ENCODE assay signal across 2 cellular contexts in the genomic region with DNA sequence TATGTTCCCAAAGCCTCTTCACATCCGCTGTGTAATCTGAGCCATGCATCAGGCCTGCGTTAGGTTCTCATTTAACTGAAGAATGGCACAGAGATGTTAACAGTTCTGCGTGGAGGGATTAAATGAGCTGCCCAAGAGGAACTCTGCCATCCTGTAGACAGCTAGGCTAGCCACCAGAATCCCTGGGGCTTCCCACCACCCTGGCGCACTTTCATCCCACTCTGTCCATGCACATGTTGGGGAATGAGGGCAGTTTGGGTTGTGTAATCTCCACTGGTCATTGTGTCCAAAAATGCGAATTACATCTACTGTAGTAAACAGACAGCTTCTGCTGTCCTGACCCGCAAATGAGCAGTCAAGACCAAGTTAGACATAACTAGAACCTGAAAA.
TF ChIP-seq lines count a peak whose summit lies in the region.

No MANE protein-coding gene starts in this region.

TF ChIP-seq in HepG2, 621 proteins besides CTCF, POLR2A, EP300 and RAD21 (continues in another document):
- TF ChIP-seq FUBP1 (CRISPR knock-in tag; IDR thresholded peaks at IDR 0.05; ENCODE audit: borderline replicate concordance) = 0 out of 2 replicates have a peak, but pooled peaks have one; percentile 12
- TF ChIP-seq, protein P1, sequence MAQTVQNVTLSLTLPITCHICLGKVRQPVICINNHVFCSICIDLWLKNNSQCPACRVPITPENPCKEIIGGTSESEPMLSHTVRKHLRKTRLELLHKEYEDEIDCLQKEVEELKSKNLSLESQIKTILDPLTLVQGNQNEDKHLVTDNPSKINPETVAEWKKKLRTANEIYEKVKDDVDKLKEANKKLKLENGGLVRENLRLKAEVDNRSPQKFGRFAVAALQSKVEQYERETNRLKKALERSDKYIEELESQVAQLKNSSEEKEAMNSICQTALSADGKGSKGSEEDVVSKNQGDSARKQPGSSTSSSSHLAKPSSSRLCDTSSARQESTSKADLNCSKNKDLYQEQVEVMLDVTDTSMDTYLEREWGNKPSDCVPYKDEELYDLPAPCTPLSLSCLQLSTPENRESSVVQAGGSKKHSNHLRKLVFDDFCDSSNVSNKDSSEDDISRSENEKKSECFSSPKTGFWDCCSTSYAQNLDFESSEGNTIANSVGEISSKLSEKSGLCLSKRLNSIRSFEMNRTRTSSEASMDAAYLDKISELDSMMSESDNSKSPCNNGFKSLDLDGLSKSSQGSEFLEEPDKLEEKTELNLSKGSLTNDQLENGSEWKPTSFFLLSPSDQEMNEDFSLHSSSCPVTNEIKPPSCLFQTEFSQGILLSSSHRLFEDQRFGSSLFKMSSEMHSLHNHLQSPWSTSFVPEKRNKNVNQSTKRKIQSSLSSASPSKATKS (CRISPR knock-in tag; IDR thresholded peaks at IDR 0.05) = no peak
- peak; percentile 28; the same call in 1 of the 2 replicates for TF ChIP-seq SIX1 (CRISPR knock-in tag; IDR thresholded peaks at IDR 0.05; ENCODE audit: borderline replicate concordance)
- TF ChIP-seq THAP8 (CRISPR knock-in tag; IDR thresholded peaks at IDR 0.05; ENCODE audit: borderline replicate concordance) = 0 out of 2 replicates have a peak, but pooled peaks have one; percentile 55
- TF ChIP-seq ZNF839 (CRISPR knock-in tag; IDR thresholded peaks at IDR 0.05; ENCODE audit: borderline replicate concordance) = no peak
- TF ChIP-seq ZNF296 (CRISPR knock-in tag; conservative IDR thresholded peaks at IDR 0.05) = 0 out of 2 replicates have a peak, but pooled peaks have one; percentile 56
- TF ChIP-seq ZFP41 (CRISPR knock-in tag; IDR thresholded peaks at IDR 0.05; ENCODE audit: borderline replicate concordance) = no peak
- TF ChIP-seq CEBPG (CRISPR knock-in tag; IDR thresholded peaks at IDR 0.05) = peak; percentile 34; the same call in 1 of the 2 replicates
- TF ChIP-seq, protein P2, sequence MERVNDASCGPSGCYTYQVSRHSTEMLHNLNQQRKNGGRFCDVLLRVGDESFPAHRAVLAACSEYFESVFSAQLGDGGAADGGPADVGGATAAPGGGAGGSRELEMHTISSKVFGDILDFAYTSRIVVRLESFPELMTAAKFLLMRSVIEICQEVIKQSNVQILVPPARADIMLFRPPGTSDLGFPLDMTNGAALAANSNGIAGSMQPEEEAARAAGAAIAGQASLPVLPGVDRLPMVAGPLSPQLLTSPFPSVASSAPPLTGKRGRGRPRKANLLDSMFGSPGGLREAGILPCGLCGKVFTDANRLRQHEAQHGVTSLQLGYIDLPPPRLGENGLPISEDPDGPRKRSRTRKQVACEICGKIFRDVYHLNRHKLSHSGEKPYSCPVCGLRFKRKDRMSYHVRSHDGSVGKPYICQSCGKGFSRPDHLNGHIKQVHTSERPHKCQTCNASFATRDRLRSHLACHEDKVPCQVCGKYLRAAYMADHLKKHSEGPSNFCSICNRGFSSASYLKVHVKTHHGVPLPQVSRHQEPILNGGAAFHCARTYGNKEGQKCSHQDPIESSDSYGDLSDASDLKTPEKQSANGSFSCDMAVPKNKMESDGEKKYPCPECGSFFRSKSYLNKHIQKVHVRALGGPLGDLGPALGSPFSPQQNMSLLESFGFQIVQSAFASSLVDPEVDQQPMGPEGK (CRISPR knock-in tag; IDR thresholded peaks at IDR 0.05) = peak; percentile 47; the same call in 1 of the 2 replicates
- peak; percentile 33; the same call in 1 of the 2 replicates for TF ChIP-seq ZNF572 (CRISPR knock-in tag; IDR thresholded peaks at IDR 0.05)
- TF ChIP-seq ZNF768 (CRISPR knock-in tag; IDR thresholded peaks at IDR 0.05) = peak; percentile 58; the same call in 1 of the 2 replicates
- peak; percentile 94; the same call in 1 of the 2 replicates for TF ChIP-seq ZBTB38 (CRISPR knock-in tag; IDR thresholded peaks at IDR 0.05)
- TF ChIP-seq PHF20 (CRISPR knock-in tag; IDR thresholded peaks at IDR 0.05) = 0 out of 2 replicates have a peak, but pooled peaks have one; percentile 18
- TF ChIP-seq, protein P3, sequence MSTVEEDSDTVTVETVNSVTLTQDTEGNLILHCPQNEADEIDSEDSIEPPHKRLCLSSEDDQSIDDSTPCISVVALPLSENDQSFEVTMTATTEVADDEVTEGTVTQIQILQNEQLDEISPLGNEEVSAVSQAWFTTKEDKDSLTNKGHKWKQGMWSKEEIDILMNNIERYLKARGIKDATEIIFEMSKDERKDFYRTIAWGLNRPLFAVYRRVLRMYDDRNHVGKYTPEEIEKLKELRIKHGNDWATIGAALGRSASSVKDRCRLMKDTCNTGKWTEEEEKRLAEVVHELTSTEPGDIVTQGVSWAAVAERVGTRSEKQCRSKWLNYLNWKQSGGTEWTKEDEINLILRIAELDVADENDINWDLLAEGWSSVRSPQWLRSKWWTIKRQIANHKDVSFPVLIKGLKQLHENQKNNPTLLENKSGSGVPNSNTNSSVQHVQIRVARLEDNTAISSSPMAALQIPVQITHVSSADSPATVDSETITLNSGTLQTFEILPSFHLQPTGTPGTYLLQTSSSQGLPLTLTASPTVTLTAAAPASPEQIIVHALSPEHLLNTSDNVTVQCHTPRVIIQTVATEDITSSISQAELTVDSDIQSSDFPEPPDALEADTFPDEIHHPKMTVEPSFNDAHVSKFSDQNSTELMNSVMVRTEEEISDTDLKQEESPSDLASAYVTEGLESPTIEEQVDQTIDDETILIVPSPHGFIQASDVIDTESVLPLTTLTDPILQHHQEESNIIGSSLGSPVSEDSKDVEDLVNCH (CRISPR knock-in tag; IDR thresholded peaks at IDR 0.05) = no peak
- TF ChIP-seq ZNF644 (CRISPR knock-in tag; IDR thresholded peaks at IDR 0.05; ENCODE audit: low read depth) = peak; percentile 25; the same call in 1 of the 2 replicates
- peak; percentile 10; the same call in 1 of the 2 replicates for TF ChIP-seq ZMYM2 (CRISPR knock-in tag; IDR thresholded peaks at IDR 0.05)
- 0 out of 2 replicates have a peak, but pooled peaks have one; percentile 17 for TF ChIP-seq ZNF451 (CRISPR knock-in tag; IDR thresholded peaks at IDR 0.05)
- TF ChIP-seq TEAD3 (CRISPR knock-in tag; optimal IDR thresholded peaks at IDR 0.05; ENCODE audit: borderline replicate concordance) = peak; percentile 62

TF ChIP-seq in WTC11, 78 proteins besides CTCF, POLR2A, EP300 and RAD21:
- TF ChIP-seq USF1 (CRISPR knock-in tag; IDR thresholded peaks at IDR 0.05) (no peak), OVOL2 (CRISPR knock-in tag; IDR thresholded peaks at IDR 0.05; ENCODE audit: borderline replicate concordance) (no peak), JUN (CRISPR knock-in tag; IDR thresholded peaks at IDR 0.05) (no peak), PREB (CRISPR knock-in tag; IDR thresholded peaks at IDR 0.05; ENCODE audit: borderline replicate concordance) (no peak), ELF4 (CRISPR knock-in tag; IDR thresholded peaks at IDR 0.05; ENCODE audit: low read depth) (no peak), CBFB (CRISPR knock-in tag; IDR thresholded peaks at IDR 0.05; ENCODE audit: low read depth) (no peak), HMGXB4 (CRISPR knock-in tag; IDR thresholded peaks at IDR 0.05) (no peak), ZNF396 (CRISPR knock-in tag; IDR thresholded peaks at IDR 0.05; ENCODE audit: borderline replicate concordance) (no peak), SOX15 (CRISPR knock-in tag; IDR thresholded peaks at IDR 0.05) (no peak), ZNF423 (CRISPR knock-in tag; IDR thresholded peaks at IDR 0.05) (no peak), NR2C2 (CRISPR knock-in tag; IDR thresholded peaks at IDR 0.05) (no peak)
- TF ChIP-seq, protein P4, sequence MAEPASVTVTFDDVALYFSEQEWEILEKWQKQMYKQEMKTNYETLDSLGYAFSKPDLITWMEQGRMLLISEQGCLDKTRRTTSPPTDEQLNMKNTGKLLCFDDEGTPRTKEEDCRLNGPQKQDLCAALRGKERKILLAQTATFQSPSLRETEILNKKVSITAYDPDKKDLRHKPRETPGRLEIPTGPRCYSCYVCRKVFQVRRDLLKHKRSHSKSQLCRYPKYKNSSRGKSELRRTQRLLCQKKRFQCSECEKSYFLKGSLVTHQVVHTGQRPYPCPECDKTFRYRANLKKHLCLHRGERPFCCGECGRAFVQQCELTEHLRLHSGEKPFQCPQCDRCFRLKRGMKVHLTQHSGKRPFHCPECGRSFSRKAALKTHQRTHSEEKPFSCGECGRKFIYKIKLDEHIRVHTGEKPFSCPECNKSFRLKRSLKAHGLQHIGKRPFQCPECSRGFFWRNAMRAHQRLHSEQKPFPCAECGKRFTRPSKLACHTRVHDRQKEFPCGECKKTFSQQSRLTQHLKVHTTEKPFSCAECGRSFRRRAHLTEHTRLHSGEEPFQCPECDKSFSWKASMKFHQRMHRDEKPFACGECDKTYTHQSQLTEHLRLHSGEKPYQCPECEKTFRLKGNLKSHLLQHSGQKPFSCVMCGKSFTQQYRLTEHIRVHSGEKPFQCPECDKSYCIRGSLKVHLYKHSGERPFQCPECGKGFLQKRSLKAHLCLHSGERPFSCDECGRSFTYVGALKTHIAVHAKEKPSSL (CRISPR knock-in tag; conservative IDR thresholded peaks at IDR 0.05) = no peak
- TF ChIP-seq, protein P5, sequence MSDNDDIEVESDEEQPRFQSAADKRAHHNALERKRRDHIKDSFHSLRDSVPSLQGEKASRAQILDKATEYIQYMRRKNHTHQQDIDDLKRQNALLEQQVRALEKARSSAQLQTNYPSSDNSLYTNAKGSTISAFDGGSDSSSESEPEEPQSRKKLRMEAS (CRISPR knock-in tag; IDR thresholded peaks at IDR 0.05) = no peak
- TF ChIP-seq, protein P6, sequence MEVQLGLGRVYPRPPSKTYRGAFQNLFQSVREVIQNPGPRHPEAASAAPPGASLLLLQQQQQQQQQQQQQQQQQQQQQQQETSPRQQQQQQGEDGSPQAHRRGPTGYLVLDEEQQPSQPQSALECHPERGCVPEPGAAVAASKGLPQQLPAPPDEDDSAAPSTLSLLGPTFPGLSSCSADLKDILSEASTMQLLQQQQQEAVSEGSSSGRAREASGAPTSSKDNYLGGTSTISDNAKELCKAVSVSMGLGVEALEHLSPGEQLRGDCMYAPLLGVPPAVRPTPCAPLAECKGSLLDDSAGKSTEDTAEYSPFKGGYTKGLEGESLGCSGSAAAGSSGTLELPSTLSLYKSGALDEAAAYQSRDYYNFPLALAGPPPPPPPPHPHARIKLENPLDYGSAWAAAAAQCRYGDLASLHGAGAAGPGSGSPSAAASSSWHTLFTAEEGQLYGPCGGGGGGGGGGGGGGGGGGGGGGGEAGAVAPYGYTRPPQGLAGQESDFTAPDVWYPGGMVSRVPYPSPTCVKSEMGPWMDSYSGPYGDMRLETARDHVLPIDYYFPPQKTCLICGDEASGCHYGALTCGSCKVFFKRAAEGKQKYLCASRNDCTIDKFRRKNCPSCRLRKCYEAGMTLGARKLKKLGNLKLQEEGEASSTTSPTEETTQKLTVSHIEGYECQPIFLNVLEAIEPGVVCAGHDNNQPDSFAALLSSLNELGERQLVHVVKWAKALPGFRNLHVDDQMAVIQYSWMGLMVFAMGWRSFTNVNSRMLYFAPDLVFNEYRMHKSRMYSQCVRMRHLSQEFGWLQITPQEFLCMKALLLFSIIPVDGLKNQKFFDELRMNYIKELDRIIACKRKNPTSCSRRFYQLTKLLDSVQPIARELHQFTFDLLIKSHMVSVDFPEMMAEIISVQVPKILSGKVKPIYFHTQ (CRISPR knock-in tag; IDR thresholded peaks at IDR 0.05) = no peak
- TF ChIP-seq, protein P7, sequence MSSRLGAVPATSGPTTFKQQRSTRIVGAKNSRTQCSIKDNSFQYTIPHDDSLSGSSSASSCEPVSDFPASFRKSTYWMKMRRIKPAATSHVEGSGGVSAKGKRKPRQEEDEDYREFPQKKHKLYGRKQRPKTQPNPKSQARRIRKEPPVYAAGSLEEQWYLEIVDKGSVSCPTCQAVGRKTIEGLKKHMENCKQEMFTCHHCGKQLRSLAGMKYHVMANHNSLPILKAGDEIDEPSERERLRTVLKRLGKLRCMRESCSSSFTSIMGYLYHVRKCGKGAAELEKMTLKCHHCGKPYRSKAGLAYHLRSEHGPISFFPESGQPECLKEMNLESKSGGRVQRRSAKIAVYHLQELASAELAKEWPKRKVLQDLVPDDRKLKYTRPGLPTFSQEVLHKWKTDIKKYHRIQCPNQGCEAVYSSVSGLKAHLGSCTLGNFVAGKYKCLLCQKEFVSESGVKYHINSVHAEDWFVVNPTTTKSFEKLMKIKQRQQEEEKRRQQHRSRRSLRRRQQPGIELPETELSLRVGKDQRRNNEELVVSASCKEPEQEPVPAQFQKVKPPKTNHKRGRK (CRISPR knock-in tag; IDR thresholded peaks at IDR 0.05; ENCODE audit: borderline replicate concordance) = no peak
